8 cellular contexts compared by ENCODE assay signal in genomic region chr5:14675865-14676300, GRCh38. TPM values are rescaled to one million over a fixed set of nuclear protein-coding genes. Genes with fewer than 3 reads are reported as not detected.
A peak's percentile ranks its signal among the peaks of the same experiment; 100 is the strongest.
DNase-seq lines count a peak whose midpoint lies in the region; ATAC-seq and TF ChIP-seq lines count a peak whose summit lies in the region.

No MANE protein-coding gene starts in this region.

- peaks cover 41% of the 10 kb centered on the region for H3K36me3 Mint-ChIP-seq in MCF 10A (ENCODE audit: insufficient read depth, unreplicated experiment)

- H2AK5ac ChIP-seq in IMR-90 (ENCODE audit: low read depth, low read length) = no peak overlapping the region

- H4K8ac ChIP-seq in IMR-90 (ENCODE audit: low read depth in 2 of 2, low read length in 2 of 2) = no peak overlapping the region

- H3K4me3 ChIP-seq in GM06990 (replicated peaks; ENCODE audit: low read depth, low read length) (peak overlapping the region; percentile 47), IMR-90 (ENCODE audit: insufficient read depth, low read depth, low read length) (no peak overlapping the region), transverse colon (no peak overlapping the region), SJCRH30 (no peak overlapping the region)

- TF ChIP-seq RAD21 in IMR-90 (IDR thresholded peaks at IDR 0.05; ENCODE audit: low read length) = no peak

- no peak overlapping the region for H2BK120ac ChIP-seq in IMR-90 (ENCODE audit: low read depth, low read length)

- H3K36me3 ChIP-seq in GM06990 (ENCODE audit: control insufficient read depth, insufficient read depth, low read length) (peaks cover 7% of the 10 kb centered on the region), IMR-90 (ENCODE audit: control insufficient read depth, insufficient read depth, low read length) (peaks cover 16% of the 10 kb centered on the region), transverse colon (peaks cover 0 to 7% (median 2%) of the 10 kb centered on the region in 4 donors), SJCRH30 (no peaks in the 10 kb centered on the region)

- peaks cover 47 to 81% of the 10 kb centered on the region in 2 experiments for H3K79me1 ChIP-seq in IMR-90 (ENCODE audit: low read depth in 1 of 2, low read length in 2 of 2)

- DNase-seq in GM06990 (ENCODE audit: extremely low read depth, insufficient read length) = peak; percentile 52
- DNase-seq in IMR-90 = no peak
- no peak for DNase-seq in MCF 10A (ENCODE audit: unreplicated experiment)
- DNase-seq in transverse colon = no peak
- no peak for DNase-seq in dermis blood vessel endothelial cell
- no peak for DNase-seq in SJCRH30
- no peak for DNase-seq in activated effector memory CD4-positive, alpha-beta T cell treated with Interleukin-2 at 50 U/mL for 16 hours

- H3K4ac ChIP-seq in IMR-90 (ENCODE audit: low read depth, low read length) = no peak overlapping the region

- BruUV-seq in IMR-90 (replicated peaks; lab: Mats Ljungman, UMichigan) (no TSS peak), MCF 10A (replicated peaks; lab: Mats Ljungman, UMichigan) (no TSS peak)

- H3K9ac ChIP-seq in IMR-90 (ENCODE audit: low read depth, low read length) = no peak overlapping the region

- H3K56ac ChIP-seq in IMR-90 (ENCODE audit: extremely low read depth, insufficient read depth, low read length) = no peak overlapping the region

- WGBS in IMR-90 (ENCODE audit: extremely low coverage in 2 of 2, insufficient read length in 1 of 2), 2 experiments = no CpG with 5 or more reads among the region's 6 CpGs
- WGBS in transverse colon (ENCODE audit: low coverage in 1 of 2), 2 donors = 69 to 80% methylated on average over 1 to 6 of the region's 6 CpGs

- peaks cover 21% of the 10 kb centered on the region for H3K9me1 ChIP-seq in IMR-90 (ENCODE audit: insufficient read depth, low read length)

- no peak overlapping the region for H2BK5ac ChIP-seq in IMR-90 (ENCODE audit: low read depth, low read length, poor library complexity, severe bottlenecking)

- H3K27me3 ChIP-seq in GM06990 (replicated peaks; ENCODE audit: control insufficient read depth, insufficient read depth, low read length) = no peaks in the 10 kb centered on the region
- no peaks in the 10 kb centered on the region for H3K27me3 ChIP-seq in IMR-90 (ENCODE audit: control insufficient read depth, insufficient read depth, low read length)
- no peaks in the 10 kb centered on the region for H3K27me3 ChIP-seq in transverse colon
- H3K27me3 ChIP-seq in SJCRH30 = no peaks in the 10 kb centered on the region

- peaks cover 47% of the 10 kb centered on the region for H4K20me1 ChIP-seq in IMR-90 (ENCODE audit: insufficient read depth, low read length)

- CTCF ChIA-PET in IMR-90 (lab: Yijun Ruan, JAX) = interaction anchor here (0.7 kb wide), 1 partner anchor 46 kb away, joined by 3 read pairs; no protein-coding TSS in a partner anchor
- CTCF ChIA-PET in MCF 10A (lab: Yijun Ruan, JAX) = interaction anchor here (1.3 to 1.5 kb wide), 4 partner anchors 9 to 21 kb away, joined by 3 to 5 read pairs (median 4); no protein-coding TSS in a partner anchor

- TF ChIP-seq CTCF in GM06990 (IDR thresholded peaks at IDR 0.05; ENCODE audit: insufficient read depth, low read length, poor library complexity, severe bottlenecking) (no peak), IMR-90 (conservative IDR thresholded peaks at IDR 0.05; ENCODE audit: low read depth, low read length) (no peak), MCF 10A (IDR thresholded peaks at IDR 0.05; ENCODE audit: unreplicated experiment) (no peak), transverse colon (IDR thresholded peaks at IDR 0.05) (no peak)

- no peak overlapping the region for H2AK9ac ChIP-seq in IMR-90 (replicated peaks; ENCODE audit: low read depth, low read length, poor library complexity)

- no peak overlapping the region for H2BK15ac ChIP-seq in IMR-90 (ENCODE audit: low read depth, low read length)

- H3K9me3 Mint-ChIP-seq in MCF 10A (ENCODE audit: unreplicated experiment) = no peaks in the 10 kb centered on the region

- peaks cover 55% of the 10 kb centered on the region for H3K4me1 Mint-ChIP-seq in MCF 10A (ENCODE audit: insufficient read depth, unreplicated experiment)

- no peak overlapping the region for H3K18ac ChIP-seq in IMR-90 (ENCODE audit: low read depth, low read length)

- H2AFZ ChIP-seq in IMR-90 (replicated peaks; ENCODE audit: low read length, poor library complexity) = no peak overlapping the region

- intact Hi-C loops in IMR-90 (cut with micrococcal nuclease) = no loop called here
- intact Hi-C loops in MCF 10A (cut with micrococcal nuclease) = no loop called here
- intact Hi-C loops in transverse colon (cut with DNase I; ENCODE audit: low total_unique reads) = no loop called here

- H4K5ac ChIP-seq in IMR-90 (ENCODE audit: low read depth, low read length) = no peak overlapping the region

- peak overlapping the region; percentile 49; the same call in 1 of the 2 replicates for H3K4me2 ChIP-seq in IMR-90 (ENCODE audit: low read depth, low read length)

- H3K4me1 ChIP-seq in IMR-90 (ENCODE audit: control insufficient read depth, insufficient read depth, low read length) (peaks cover 15% of the 10 kb centered on the region), transverse colon (peaks cover 9 to 43% (median 16%) of the 10 kb centered on the region in 4 donors), SJCRH30 (no peaks in the 10 kb centered on the region)

- 0 out of 2 replicates have a peak overlapping the region, but pooled peaks have one; percentile 1 for H3K23ac ChIP-seq in IMR-90 (ENCODE audit: low read depth, low read length)

- peak overlapping the region; percentile 26 for H3K4me3 Mint-ChIP-seq in MCF 10A (ENCODE audit: unreplicated experiment)

- dilution Hi-C loops in IMR-90 (cut with HindIII; ENCODE audit: low sequenced_read_pairs, unreplicated experiment) = no loop called here

- peak overlapping the region; percentile 86 for H3K27ac Mint-ChIP-seq in MCF 10A (ENCODE audit: low read depth, unreplicated experiment)

- in situ Hi-C loops in IMR-90 (cut with MboI; ENCODE audit: low sequenced_read_pairs) = no loop called here
- in situ Hi-C loops in transverse colon (cut with MboI; ENCODE audit: low pct_ligation_motif_present in 1 of 4, low pct_unique_long_range_greater_than_20kb in 1 of 4, low sequenced_read_pairs in 3 of 4) = no loop called here

- POLR2A ChIA-PET in IMR-90 (lab: Charles Lee; ENCODE audit: unreplicated experiment) (no interaction called here), MCF 10A (lab: Yijun Ruan, JAX) (interaction anchor here (0.8 to 3.3 kb wide), 6 partner anchors 9 to 17 kb away, joined by 3 to 23 read pairs (median 14); partner anchors contain the start of gene OTULIN)

- TF ChIP-seq EP300 in transverse colon (IDR thresholded peaks at IDR 0.05; ENCODE audit: low read depth) = no peak

- no peak overlapping the region for H4K91ac ChIP-seq in IMR-90 (ENCODE audit: insufficient read depth, low read depth, low read length)

- H3K9me3 ChIP-seq in IMR-90 (ENCODE audit: control insufficient read depth, insufficient read depth, low read length) (no peaks in the 10 kb centered on the region), transverse colon (no peaks in the 10 kb centered on the region), SJCRH30 (replicated peaks) (no peaks in the 10 kb centered on the region)

- no peak overlapping the region for H2BK20ac ChIP-seq in IMR-90 (ENCODE audit: low read depth, low read length)

- TF ChIP-seq POLR2A in IMR-90 (IDR thresholded peaks at IDR 0.05; ENCODE audit: low read depth, low read length) (no peak), transverse colon (IDR thresholded peaks at IDR 0.05) (no peak)

- H3K27me3 Mint-ChIP-seq in MCF 10A (ENCODE audit: insufficient read depth, unreplicated experiment) = no peaks in the 10 kb centered on the region

- no peak overlapping the region for H3K14ac ChIP-seq in IMR-90 (replicated peaks; ENCODE audit: low read depth, low read length)

- H3K27ac ChIP-seq in IMR-90 (ENCODE audit: insufficient read depth, low read length) = no peak overlapping the region
- H3K27ac ChIP-seq in transverse colon = peak overlapping the region in 3 of 4 donors; percentile 6 to 40 (median 18)
- H3K27ac ChIP-seq in SJCRH30 = no peak overlapping the region

- peak; percentile 53 for ATAC-seq in GM21423 (IDR thresholded peaks at IDR 0.05; ENCODE audit: unreplicated experiment)
- ATAC-seq in IMR-90 (ENCODE audit: low read depth) = no peak

TF ChIP-seq in IMR-90, 13 proteins besides CTCF, POLR2A, EP300 and RAD21 (continues in another document):
- no peak for TF ChIP-seq RFX5 (IDR thresholded peaks at IDR 0.05; ENCODE audit: low read depth, low read length)
- TF ChIP-seq CEBPB (IDR thresholded peaks at IDR 0.05; ENCODE audit: low read depth, low read length) = no peak
- TF ChIP-seq FOS (IDR thresholded peaks at IDR 0.05; ENCODE audit: low read depth, low read length) = no peak
- no peak for TF ChIP-seq ELK1 (IDR thresholded peaks at IDR 0.05; ENCODE audit: borderline replicate concordance, low read depth, low read length)
- TF ChIP-seq BHLHE40 (IDR thresholded peaks at IDR 0.05; ENCODE audit: low read depth, low read length) = no peak
- TF ChIP-seq USF2 (IDR thresholded peaks at IDR 0.05; ENCODE audit: low read depth, low read length) = no peak
- TF ChIP-seq MAZ (IDR thresholded peaks at IDR 0.05; ENCODE audit: borderline replicate concordance, low read depth, low read length) = no peak
- no peak for TF ChIP-seq MAFK (IDR thresholded peaks at IDR 0.05; ENCODE audit: low read depth, low read length)
- no peak for TF ChIP-seq NFE2L2 (IDR thresholded peaks at IDR 0.05; ENCODE audit: low read depth, low read length)

RNA-seq across cellular contexts. Expression of gene OTULIN, which starts 11.4 kb away (rescaled TPM):
- 19.5 and 20.3 TPM in 2 replicates for total RNA-seq in IMR-90 (2012; rRNA removed)
- polyA plus RNA-seq in IMR-90 (2012; rRNA removed) = 5.9 and 6.9 TPM in 2 replicates
- 2.1 and 2.6 TPM in 2 replicates for polyA plus RNA-seq in IMR-90 (2012; cell fraction: cytosol; rRNA removed)
- 5.2 and 6.8 TPM in 2 replicates for polyA plus RNA-seq in IMR-90 (2012; cell fraction: nucleus; rRNA removed; ENCODE audit: low replicate concordance)
- 27.0 and 34.6 TPM in 2 replicates for total RNA-seq in MCF 10A (2022)
- 10 to 100 TPM; 34.8 to 52.4 (median 40.4) TPM for total RNA-seq in transverse colon
- 26.3 and 31.0 TPM in 2 replicates for total RNA-seq in dermis blood vessel endothelial cell
- 16.9 and 18.2 TPM in 2 replicates for total RNA-seq in SJCRH30 (2014; rRNA removed; shearing (Covaris generic))

Comparison
In these comparisons a context has a peak if more than half of its experiments do, and no peak if none do; other contexts are left out.
1. H3K27ac ChIP-seq: peak in transverse colon (3 of 4); none in IMR-90 (single experiment) and SJCRH30 (single experiment).